ENCODE assay signal across 8 cellular contexts in genomic region chr7:81482600-81483186, GRCh38.
DNase-seq lines count a peak whose midpoint lies in the region; ATAC-seq and TF ChIP-seq lines count a peak whose summit lies in the region.

No MANE protein-coding gene starts in this region.

- peaks cover 0 to 11% (median 8%) of the 10 kb centered on the region in 4 donors for H3K4me1 ChIP-seq in tibial artery

- H3K27me3 ChIP-seq in tibial artery: no peaks in the 10 kb centered on the region

- DNase-seq in NCI-H1436 (lab: John Stamatoyannopoulos, UW) (peak; percentile 18), NCI-H1436 treated with DMSO at 0.1 percent for 48 hours (lab: John Stamatoyannopoulos, UW) (no peak), RPMI7951 (ENCODE audit: low read depth) (peak; percentile 34), fibroblast of pulmonary artery (ENCODE audit: low read depth) (peak; percentile 75), tibial artery (no peak), islet precursor cell (no peak)

- H3K4me3 ChIP-seq in fibroblast of pulmonary artery (replicated peaks; ENCODE audit: low read depth, low read length) (no peak overlapping the region), tibial artery (no peak overlapping the region)

- intact Hi-C loops in tibial artery (cut with DNase I; ENCODE audit: low total_unique reads): no loop called here

- no peaks in the 10 kb centered on the region for H3K36me3 ChIP-seq in tibial artery

- TF ChIP-seq CTCF in fibroblast of pulmonary artery (IDR thresholded peaks at IDR 0.05; ENCODE audit: low read length, missing control alignments): peak; percentile 44
- TF ChIP-seq CTCF in tibial artery (IDR thresholded peaks at IDR 0.05): peak; percentile 57 to 64

- no peak overlapping the region for H3K27ac ChIP-seq in tibial artery

- peak; percentile 79 for ATAC-seq in HG03342 (IDR thresholded peaks at IDR 0.05; ENCODE audit: unreplicated experiment)
- ATAC-seq in GM18909 (IDR thresholded peaks at IDR 0.05; ENCODE audit: poor library complexity, unreplicated experiment): no peak

- H3K9me3 ChIP-seq in tibial artery: no peaks in the 10 kb centered on the region

Comparison
In these comparisons a context has a peak if more than half of its experiments do, and no peak if none do; other contexts are left out.
1. DNase-seq: peak in NCI-H1436 (single experiment), RPMI7951 (single experiment) and fibroblast of pulmonary artery (single experiment); none in NCI-H1436 treated with DMSO at 0.1 percent for 48 hours (single experiment), tibial artery (0 of 2) and islet precursor cell (single experiment).